8 cellular contexts compared by ENCODE assay signal in genomic region chr17:58630883-58631522, GRCh38.
DNase-seq lines count a peak whose midpoint lies in the region; ATAC-seq and TF ChIP-seq lines count a peak whose summit lies in the region.

No MANE protein-coding gene starts in this region.

- DNase-seq in EL (peak; percentile 97), head of caudate nucleus (peak in 24 of 42 donors; percentile 5 to 54 (median 21)), GM13976 (ENCODE audit: low spot score) (no peak), foreskin melanocyte (no peak), NOMO-1 (lab: John Stamatoyannopoulos, UW; ENCODE audit: unreplicated experiment in 2 of 2) (no peak)
- peak; percentile 26 to 51 for DNase-seq in activated CD4-positive, alpha-beta T cell treated with anti-CD3 and anti-CD28 coated beads, Interleukin-2, amount 50 U/mL, for 48 hours
- peak; percentile 22 to 31 for DNase-seq in stimulated activated CD4-positive, alpha-beta T cell treated with anti-CD3 and anti-CD28 coated beads, Interleukin-12 subunit alpha, Interleukin-12 subunit beta, amount 100 ng/mL, for 24 hours (ENCODE audit: low read depth in 2 of 2)

- peak; percentile 48 for ATAC-seq in HG02938 (IDR thresholded peaks at IDR 0.05; ENCODE audit: unreplicated experiment)

- in situ Hi-C loops in GM13976 (cut with MboI; ENCODE audit: low sequenced_read_pairs, unreplicated experiment) = no loop called here

- no peak for TF ChIP-seq CTCF in GM13976 (IDR thresholded peaks at IDR 0.05; ENCODE audit: borderline replicate concordance, control extremely low read depth, extremely low read depth, insufficient read depth, missing control alignments)

- intact Hi-C loops in head of caudate nucleus (cut with DNase I) = loop anchor here (2.0 kb wide), 1 partner anchor 112 kb away; no protein-coding TSS in a partner anchor

Comparison
In these comparisons a context has a peak if more than half of its experiments do, and no peak if none do; other contexts are left out.
1. DNase-seq: peak in EL (single experiment), activated CD4-positive, alpha-beta T cell treated with anti-CD3 and anti-CD28 coated beads, Interleukin-2, amount 50 U/mL, for 48 hours (2 of 2), head of caudate nucleus (24 of 42) and stimulated activated CD4-positive, alpha-beta T cell treated with anti-CD3 and anti-CD28 coated beads, Interleukin-12 subunit alpha, Interleukin-12 subunit beta, amount 100 ng/mL, for 24 hours (2 of 2); none in GM13976 (single experiment), foreskin melanocyte (single experiment) and NOMO-1 (0 of 2).